8 cellular contexts compared by ENCODE assay signal in the genomic region with DNA sequence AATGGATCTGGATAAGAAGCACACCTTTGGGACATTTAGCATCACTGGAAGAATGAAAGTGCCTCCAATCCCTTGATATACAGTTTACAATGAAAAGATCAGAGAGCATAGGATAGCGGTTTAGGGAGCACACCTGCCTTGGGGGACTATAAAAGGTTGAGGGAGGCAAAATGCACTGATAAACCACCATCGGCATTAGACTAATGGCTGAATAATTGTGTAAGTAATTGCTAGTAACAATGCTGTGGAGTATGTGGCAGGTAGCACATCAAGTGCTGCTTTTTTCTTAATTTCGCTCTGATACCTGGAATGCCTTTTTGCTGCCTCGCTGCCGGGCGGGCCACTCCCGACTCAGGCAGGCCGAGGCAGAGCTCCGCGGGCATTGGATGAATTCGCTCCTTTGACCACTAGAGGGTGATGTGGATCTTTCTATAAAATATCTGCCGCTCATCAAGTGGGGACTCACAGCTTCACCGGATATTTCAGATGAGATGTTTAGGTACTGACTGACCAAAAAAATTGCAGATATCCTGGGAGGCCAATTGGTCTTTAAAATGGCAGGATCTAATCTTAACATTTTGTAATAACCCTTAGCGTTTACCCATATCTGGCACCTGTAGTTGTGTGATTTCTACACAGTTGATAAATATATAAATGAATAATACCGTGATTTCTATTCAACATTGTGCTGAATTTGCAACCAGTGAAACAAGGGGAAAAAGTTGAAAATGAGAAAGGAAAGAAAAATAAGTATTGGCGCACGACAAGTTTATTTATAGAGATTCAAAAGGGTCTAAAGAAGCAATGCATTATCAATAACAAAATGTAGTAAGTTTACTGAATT.
A peak's percentile ranks its signal among the peaks of the same experiment; 100 is the strongest.
DNase-seq lines count a peak whose midpoint lies in the region; ATAC-seq and TF ChIP-seq lines count a peak whose summit lies in the region.

No MANE protein-coding gene starts in this region.

- intact Hi-C loops in PC-9 (cut with micrococcal nuclease; ENCODE audit: unreplicated experiment): loop anchor here (1.0 to 10.0 kb wide), 13 partner anchors 97 to 583 kb away; no protein-coding TSS in a partner anchor
- intact Hi-C loops in activated T-helper 1 cell treated with anti-CD3 and anti-CD28 coated beads, Interleukin-12 subunit alpha, Interleukin-12 subunit beta, Interleukin-2, Interleukin-4 antibody, amounts not matched to agents 30 ng/mL and 10 ng/mL and 1 ng/mL, durations not matched to agents 14 hours and 24 hours and 36 hours (cut with micrococcal nuclease): loop anchor here (1.0 to 10.0 kb wide), 4 partner anchors 36 to 582 kb away; no protein-coding TSS in a partner anchor
- intact Hi-C loops in aorta (cut with DNase I): loop anchor here (1.0 to 10.0 kb wide), 2 partner anchors 151 to 152 kb away; no protein-coding TSS in a partner anchor

- H3K4me2 ChIP-seq in PC-9: peak overlapping the region; percentile 19

- H3K9me2 ChIP-seq in PC-9 (ENCODE audit: insufficient read depth): no peaks in the 10 kb centered on the region

- no peak overlapping the region for H3K4me3 Mint-ChIP-seq in activated T-helper 1 cell treated with anti-CD3 and anti-CD28 coated beads, Interleukin-12 subunit alpha, Interleukin-12 subunit beta, Interleukin-2, Interleukin-4 antibody, amounts not matched to agents 30 ng/mL and 10 ng/mL and 1 ng/mL, durations not matched to agents 14 hours and 24 hours and 36 hours

- ATAC-seq in GM21529 (IDR thresholded peaks at IDR 0.05; ENCODE audit: unreplicated experiment) (peak; percentile 98), omental fat pad (ENCODE audit: low FRiP score) (peak; percentile 70), aorta (ENCODE audit: low FRiP score) (peak; percentile 74)

- 25 to 26% methylated on average over 17 of the region's 17 CpGs for WGBS in aorta, 2 donors

- no TSS peak for BruUV-seq in PC-9 (replicated peaks; lab: Mats Ljungman, UMichigan)

- H3K27ac Mint-ChIP-seq in activated T-helper 1 cell treated with anti-CD3 and anti-CD28 coated beads, Interleukin-12 subunit alpha, Interleukin-12 subunit beta, Interleukin-2, Interleukin-4 antibody, amounts not matched to agents 30 ng/mL and 10 ng/mL and 1 ng/mL, durations not matched to agents 14 hours and 24 hours and 36 hours: no peak overlapping the region

- POLR2A ChIA-PET in PC-9 (lab: Charles Lee; ENCODE audit: unreplicated experiment): no interaction called here

- DNase-seq in ELR (ENCODE audit: low read depth): peak; percentile 78
- DNase-seq in HUDEP-2 (lab: John Stamatoyannopoulos, UW; ENCODE audit: unreplicated experiment in 76 of 76): peak in 52 of 76 experiments; percentile 3 to 70 (median 30)
- peak; percentile 70 to 72 for DNase-seq in PC-9
- peak; percentile 49 for DNase-seq in activated T-helper 1 cell treated with anti-CD3 and anti-CD28 coated beads, Interleukin-12 subunit alpha, Interleukin-12 subunit beta, Interleukin-2, Interleukin-4 antibody, amounts not matched to agents 30 ng/mL and 10 ng/mL and 1 ng/mL, durations not matched to agents 14 hours and 24 hours and 36 hours (ENCODE audit: low spot score)
- DNase-seq in fibroblast of villous mesenchyme (ENCODE audit: low read depth): peak; percentile 70
- no peak for DNase-seq in omental fat pad (ENCODE audit: low spot score)
- DNase-seq in aorta: no peak

- H3K36me3 Mint-ChIP-seq in activated T-helper 1 cell treated with anti-CD3 and anti-CD28 coated beads, Interleukin-12 subunit alpha, Interleukin-12 subunit beta, Interleukin-2, Interleukin-4 antibody, amounts not matched to agents 30 ng/mL and 10 ng/mL and 1 ng/mL, durations not matched to agents 14 hours and 24 hours and 36 hours (ENCODE audit: low read depth): peaks cover 3% of the 10 kb centered on the region

- H3K9me3 ChIP-seq in PC-9 (ENCODE audit: insufficient read depth, low read depth) (no peaks in the 10 kb centered on the region), aorta (ENCODE audit: control insufficient read depth, low read length) (no peaks in the 10 kb centered on the region)

- CTCF ChIA-PET in PC-9 (lab: Charles Lee): interaction anchor here (0.6 to 2.5 kb wide), 12 partner anchors 28 to 845 kb away, joined by 3 to 18 read pairs (median 4); no protein-coding TSS in a partner anchor

- no peaks in the 10 kb centered on the region for H3K9me3 Mint-ChIP-seq in activated T-helper 1 cell treated with anti-CD3 and anti-CD28 coated beads, Interleukin-12 subunit alpha, Interleukin-12 subunit beta, Interleukin-2, Interleukin-4 antibody, amounts not matched to agents 30 ng/mL and 10 ng/mL and 1 ng/mL, durations not matched to agents 14 hours and 24 hours and 36 hours

- TF ChIP-seq CTCF in PC-9 (conservative IDR thresholded peaks at IDR 0.05) (peak; percentile 93), fibroblast of villous mesenchyme (IDR thresholded peaks at IDR 0.05; ENCODE audit: insufficient read depth, low read depth, low read length) (peak; percentile 76), omental fat pad (IDR thresholded peaks at IDR 0.05) (peak in 1 of 3 donors; percentile 53)

- no peak overlapping the region for H2AFZ ChIP-seq in PC-9

- H3F3A ChIP-seq in PC-9 (ENCODE audit: insufficient read depth, low read depth): no peaks in the 10 kb centered on the region

- no peak overlapping the region for H3K4me3 ChIP-seq in PC-9
- no peak overlapping the region for H3K4me3 ChIP-seq in fibroblast of villous mesenchyme (ENCODE audit: low read depth, low read length)
- H3K4me3 ChIP-seq in aorta (ENCODE audit: low read length in 2 of 2): no peak overlapping the region

- no peaks in the 10 kb centered on the region; the same call in 1 of the 2 replicates for H4K20me1 ChIP-seq in PC-9 (ENCODE audit: insufficient read depth)

- peaks cover 18% of the 10 kb centered on the region for H3K4me1 Mint-ChIP-seq in activated T-helper 1 cell treated with anti-CD3 and anti-CD28 coated beads, Interleukin-12 subunit alpha, Interleukin-12 subunit beta, Interleukin-2, Interleukin-4 antibody, amounts not matched to agents 30 ng/mL and 10 ng/mL and 1 ng/mL, durations not matched to agents 14 hours and 24 hours and 36 hours (ENCODE audit: low read depth)

- H3K27ac ChIP-seq in PC-9 (no peak overlapping the region), aorta (ENCODE audit: low read depth in 1 of 2, low read length in 2 of 2) (no peak overlapping the region)

- peaks cover 11% of the 10 kb centered on the region for H3K27me3 Mint-ChIP-seq in activated T-helper 1 cell treated with anti-CD3 and anti-CD28 coated beads, Interleukin-12 subunit alpha, Interleukin-12 subunit beta, Interleukin-2, Interleukin-4 antibody, amounts not matched to agents 30 ng/mL and 10 ng/mL and 1 ng/mL, durations not matched to agents 14 hours and 24 hours and 36 hours (ENCODE audit: insufficient read depth)

- no peaks in the 10 kb centered on the region for H3K27me3 ChIP-seq in PC-9 (ENCODE audit: insufficient read depth, low read depth)
- no peaks in the 10 kb centered on the region for H3K27me3 ChIP-seq in aorta (ENCODE audit: control insufficient read depth in 1 of 2, insufficient read depth in 2 of 2, low read length in 1 of 2)

- no peaks in the 10 kb centered on the region for H3K79me2 ChIP-seq in PC-9 (ENCODE audit: low read depth)

- H3K4me1 ChIP-seq in PC-9 (replicated peaks; ENCODE audit: insufficient read depth) (no peaks in the 10 kb centered on the region), aorta (ENCODE audit: control insufficient read depth in 1 of 2, insufficient read depth in 2 of 2, low read length in 2 of 2) (no peaks in the 10 kb centered on the region)

- H3K36me3 ChIP-seq in PC-9 (ENCODE audit: low read depth): no peaks in the 10 kb centered on the region
- H3K36me3 ChIP-seq in aorta (ENCODE audit: control insufficient read depth in 1 of 2, insufficient read depth in 2 of 2, low read length in 1 of 2): no peaks in the 10 kb centered on the region

Comparison
In these comparisons a context has a peak if more than half of its experiments do, and no peak if none do; other contexts are left out.
1. DNase-seq: peak in ELR (single experiment), HUDEP-2 (52 of 76), PC-9 (2 of 2), activated T-helper 1 cell treated with anti-CD3 and anti-CD28 coated beads, Interleukin-12 subunit alpha, Interleukin-12 subunit beta, Interleukin-2, Interleukin-4 antibody, amounts not matched to agents 30 ng/mL and 10 ng/mL and 1 ng/mL, durations not matched to agents 14 hours and 24 hours and 36 hours (single experiment) and fibroblast of villous mesenchyme (single experiment); none in omental fat pad (single experiment) and aorta (0 of 2).
2. Peak in every context shown above with its lines, with median percentiles within 50 percentile points of each other: ATAC-seq.